14 cellular contexts compared by ENCODE assay signal in the genomic region with DNA sequence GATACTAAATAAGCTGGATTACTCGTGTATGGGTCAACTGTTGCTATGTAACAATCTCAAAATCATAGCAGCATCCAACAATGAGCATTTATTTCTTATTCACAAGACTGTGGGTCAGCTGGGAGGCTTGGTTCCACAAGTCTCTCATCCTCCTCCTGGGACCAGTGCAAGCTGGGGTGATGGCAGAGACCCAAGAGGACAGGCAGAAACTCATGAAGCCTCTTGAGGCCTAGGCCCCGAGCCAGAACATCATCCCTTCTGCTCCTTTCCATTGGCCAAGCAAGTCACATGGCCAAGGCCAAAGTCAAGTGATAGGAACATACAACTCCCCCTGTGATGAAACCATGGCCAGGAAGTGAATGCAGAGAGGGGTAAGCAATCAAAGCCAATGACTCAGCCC.
DNase-seq lines count a peak whose midpoint lies in the region; ATAC-seq and TF ChIP-seq lines count a peak whose summit lies in the region.
"Had no signal": no experiment of that assay in that cellular context is flagged by ENCODE, and none has a peak within 500 bp of the region (broad histone marks: within the 10 kb centered on the region; RNA-seq: fewer than 3 reads in every experiment).

No MANE protein-coding gene starts in this region.

- no TSS peak for BruUV-seq in Calu3 (replicated peaks; lab: Mats Ljungman, UMichigan)

- no peaks in the 10 kb centered on the region for H3K36me3 Mint-ChIP-seq in Calu3 (ENCODE audit: insufficient read depth, unreplicated experiment)

- H3K9me3 Mint-ChIP-seq in Calu3 (ENCODE audit: low read depth, unreplicated experiment), result no peaks in the 10 kb centered on the region

- H3K36me3 ChIP-seq in ACC112 (ENCODE audit: insufficient read depth, low read length) (no peaks in the 10 kb centered on the region), vagina (no peaks in the 10 kb centered on the region)
- H3K36me3 ChIP-seq: tibial nerve had no signal

- intact Hi-C loops in posterior vena cava (cut with DNase I) (no loop called here), vagina (cut with DNase I) (no loop called here), Calu3 (cut with micrococcal nuclease; ENCODE audit: unreplicated experiment) (no loop called here)

- TF ChIP-seq CTCF in fibroblast of the aortic adventitia (IDR thresholded peaks at IDR 0.05; ENCODE audit: insufficient read depth, low read length) (no peak), vagina (IDR thresholded peaks at IDR 0.05) (no peak), Calu3 (IDR thresholded peaks at IDR 0.05; ENCODE audit: unreplicated experiment) (no peak)

- no peaks in the 10 kb centered on the region for H3K9me3 ChIP-seq in vagina
- H3K9me3 ChIP-seq: tibial nerve had no signal

- no peak overlapping the region for H2AFZ ChIP-seq in ACC112 (ENCODE audit: low read length, unreplicated experiment)

- no peaks in the 10 kb centered on the region for H3K4me1 Mint-ChIP-seq in Calu3 (ENCODE audit: low read depth, unreplicated experiment)

- no peak overlapping the region for H3K4me3 Mint-ChIP-seq in Calu3 (ENCODE audit: low read depth, unreplicated experiment)

- DNase-seq in RPMI7951 (ENCODE audit: low read depth), result peak; percentile 79
- DNase-seq in fibroblast of the aortic adventitia (ENCODE audit: low read depth), result peak; percentile 44
- peak; percentile 91 for DNase-seq in posterior vena cava (ENCODE audit: low spot score)
- DNase-seq in vagina (ENCODE audit: extremely low spot score in 2 of 2), result no peak
- no peak for DNase-seq in Calu3
- DNase-seq in GM19238 (ENCODE audit: insufficient read length, low spot score), result no peak
- DNase-seq: activated CD4-positive, alpha-beta T cell treated with anti-CD3 and anti-CD28 coated beads for 1 hour; COR-L47; NCI-H1092; NK-92 treated with Interleukin-12 subunit alpha and Interleukin-12 subunit beta, amount 100 ng/mL, for 24 hours; stimulated activated CD4-positive, alpha-beta T cell treated with anti-CD3 and anti-CD28 coated beads, Interleukin-2, amount 100 ng/mL, for 48 hours had no signal

- CTCF ChIA-PET in Calu3 (lab: Charles Lee), result interaction anchor here (0.6 kb wide), 1 partner anchor 351 kb away, joined by 5 read pairs; no protein-coding TSS in a partner anchor

- peak overlapping the region; percentile 64 for H3K27ac ChIP-seq in ACC112 (ENCODE audit: low read depth, low read length)
- no peak overlapping the region for H3K27ac ChIP-seq in vagina

- H3K27me3 ChIP-seq in ACC112 (ENCODE audit: insufficient read depth, low read length) (no peaks in the 10 kb centered on the region), vagina (no peaks in the 10 kb centered on the region)
- H3K27me3 ChIP-seq: tibial nerve had no signal

- no peak for ATAC-seq in HG03439 (IDR thresholded peaks at IDR 0.05; ENCODE audit: unreplicated experiment)

- TF ChIP-seq POLR2A in vagina (IDR thresholded peaks at IDR 0.05), result no peak

- no peak overlapping the region for H3K4me3 ChIP-seq in ACC112 (ENCODE audit: low read depth, low read length)
- no peak overlapping the region for H3K4me3 ChIP-seq in fibroblast of the aortic adventitia (ENCODE audit: low read depth, low read length)
- no peak overlapping the region for H3K4me3 ChIP-seq in vagina
- H3K4me3 ChIP-seq: tibial nerve had no signal

- H3K27me3 Mint-ChIP-seq in Calu3 (ENCODE audit: unreplicated experiment), result peaks cover 38% of the 10 kb centered on the region

- H3K4me1 ChIP-seq in ACC112 (ENCODE audit: control insufficient read depth, insufficient read depth, low read length, unreplicated experiment), result peaks cover 11% of the 10 kb centered on the region
- no peaks in the 10 kb centered on the region for H3K4me1 ChIP-seq in vagina

- H3K27ac Mint-ChIP-seq in Calu3 (ENCODE audit: unreplicated experiment), result no peak overlapping the region

- H3K79me2 ChIP-seq in ACC112 (ENCODE audit: control insufficient read depth, insufficient read depth, low read length, unreplicated experiment), result no peaks in the 10 kb centered on the region

Comparison
In these comparisons a context has a peak if more than half of its experiments do, and no peak if none do; other contexts are left out.
1. DNase-seq: peak in RPMI7951 (single experiment), fibroblast of the aortic adventitia (single experiment) and posterior vena cava (single experiment); none in vagina (0 of 2), Calu3 (single experiment) and GM19238 (single experiment).